21 cellular contexts compared by ENCODE assay signal in the genomic region with DNA sequence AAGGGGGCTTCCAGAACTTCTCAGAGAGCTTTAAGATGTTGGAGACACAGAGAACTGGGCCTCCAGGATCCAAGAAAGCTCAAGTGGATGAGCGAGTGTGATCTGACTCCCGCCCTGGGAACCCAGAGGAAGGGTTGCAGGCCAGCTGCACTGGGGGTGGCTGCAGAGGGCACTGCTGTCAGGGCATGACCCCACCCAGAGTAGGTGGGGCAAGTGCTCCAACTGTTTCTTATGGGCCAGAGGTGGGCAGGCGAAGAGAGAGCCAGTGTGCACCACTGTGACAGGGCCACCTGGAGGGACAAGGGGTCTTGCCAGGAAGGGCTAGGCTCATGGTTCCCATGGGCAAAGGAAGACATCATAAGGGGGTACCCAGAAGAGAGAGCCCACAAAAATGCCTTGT.
"Had no signal": no experiment of that assay in that cellular context is flagged by ENCODE, and none has a peak within 500 bp of the region (broad histone marks: within the 10 kb centered on the region; RNA-seq: fewer than 3 reads in every experiment).

No MANE protein-coding gene starts in this region.

- H3K36me3 ChIP-seq: adrenal gland, thoracic aorta, upper lobe of left lung had no signal

- H3K27me3 Mint-ChIP-seq: activated B cell treated with CpG ODN at 0.5 μM for 24 hours; activated CD4-positive, alpha-beta T cell treated with anti-CD3 and anti-CD28 coated beads for 36 hours; activated naive CD8-positive, alpha-beta T cell had no signal

- H3K4me3 ChIP-seq: adrenal gland, lung, thoracic aorta, upper lobe of left lung had no signal

- H3K4me1 ChIP-seq: adrenal gland, upper lobe of left lung had no signal

- H3K9me3 ChIP-seq: adrenal gland, thoracic aorta, upper lobe of left lung had no signal

- H3K4me3 Mint-ChIP-seq: activated B cell treated with CpG ODN at 0.5 μM for 24 hours; activated CD4-positive, alpha-beta T cell treated with anti-CD3 and anti-CD28 coated beads for 36 hours; activated CD8-positive, alpha-beta memory T cell treated with anti-CD3 and anti-CD28 coated beads, Interleukin-2, amount 10 ng/mL, durations not matched to agents 7 days and 5 days; activated naive CD8-positive, alpha-beta T cell; activated T-helper 1 cell treated with anti-CD3 and anti-CD28 coated beads, Interleukin-12 subunit alpha, Interleukin-12 subunit beta, Interleukin-2, Interleukin-4 antibody, amounts not matched to agents 30 ng/mL and 10 ng/mL and 1 ng/mL, durations not matched to agents 14 hours and 24 hours and 36 hours; mesothelial cell of epicardium; nephron; T-helper 1 cell treated with Interleukin-12 subunit alpha and Interleukin-12 subunit beta and Interleukin-4 antibody, amounts not matched to agents 30 μg/mL and 1 μg/mL, for 36 hours had no signal

- H3K27ac ChIP-seq: adrenal gland, epithelial cell of prostate, thoracic aorta, upper lobe of left lung had no signal

- H3K9me3 Mint-ChIP-seq: activated B cell treated with CpG ODN at 0.5 μM for 24 hours; activated T-helper 1 cell treated with anti-CD3 and anti-CD28 coated beads, Interleukin-12 subunit alpha, Interleukin-12 subunit beta, Interleukin-2, Interleukin-4 antibody, amounts not matched to agents 30 ng/mL and 10 ng/mL and 1 ng/mL, durations not matched to agents 14 hours and 24 hours and 36 hours; mesothelial cell of epicardium; nephron; T-helper 1 cell treated with Interleukin-12 subunit alpha and Interleukin-12 subunit beta and Interleukin-4 antibody, amounts not matched to agents 30 μg/mL and 1 μg/mL, for 36 hours had no signal

- H3K4me1 Mint-ChIP-seq: activated B cell treated with CpG ODN at 0.5 μM for 24 hours; activated CD4-positive, alpha-beta T cell treated with anti-CD3 and anti-CD28 coated beads for 36 hours had no signal

- H3K27ac Mint-ChIP-seq: activated B cell treated with CpG ODN at 0.5 μM for 24 hours; activated CD4-positive, alpha-beta T cell treated with anti-CD3 and anti-CD28 coated beads for 36 hours; activated CD8-positive, alpha-beta memory T cell treated with anti-CD3 and anti-CD28 coated beads, Interleukin-2, amount 10 ng/mL, durations not matched to agents 7 days and 5 days; activated naive CD8-positive, alpha-beta T cell; activated T-helper 1 cell treated with anti-CD3 and anti-CD28 coated beads, Interleukin-12 subunit alpha, Interleukin-12 subunit beta, Interleukin-2, Interleukin-4 antibody, amounts not matched to agents 30 ng/mL and 10 ng/mL and 1 ng/mL, durations not matched to agents 14 hours and 24 hours and 36 hours; mesothelial cell of epicardium; nephron; T-helper 1 cell treated with Interleukin-12 subunit alpha and Interleukin-12 subunit beta and Interleukin-4 antibody, amounts not matched to agents 30 μg/mL and 1 μg/mL, for 36 hours had no signal

- ATAC-seq: activated CD4-positive, alpha-beta T cell treated with anti-CD3 and anti-CD28 coated beads for 36 hours; activated CD8-positive, alpha-beta memory T cell treated with anti-CD3 and anti-CD28 coated beads, Interleukin-2, amount 10 ng/mL, durations not matched to agents 7 days and 5 days; sciatic nerve had no signal

- DNase-seq: activated B cell treated with CpG ODN at 0.5 μM for 24 hours; activated CD4-positive, alpha-beta T cell treated with anti-CD3 and anti-CD28 coated beads for 36 hours; activated CD4-positive, alpha-beta T cell treated with anti-CD3 and anti-CD28 coated beads, Interleukin-2, amount 50 U/mL, for 4 hours; activated CD8-positive, alpha-beta memory T cell treated with anti-CD3 and anti-CD28 coated beads, Interleukin-2, amount 10 ng/mL, durations not matched to agents 7 days and 5 days; cerebellar nuclear complex; cortex of kidney; nucleus accumbens; stimulated activated CD4-positive, alpha-beta T cell treated with anti-CD3 and anti-CD28 coated beads, Interleukin-4, amount 100 ng/mL, for 1 hour; stimulated activated naive CD4-positive, alpha-beta T cell treated with Interleukin-2 at 50 U/mL for 16 hours; T1000; upper lobe of left lung had no signal

- H3K36me3 Mint-ChIP-seq: activated CD8-positive, alpha-beta memory T cell treated with anti-CD3 and anti-CD28 coated beads, Interleukin-2, amount 10 ng/mL, durations not matched to agents 7 days and 5 days; mesothelial cell of epicardium had no signal

- H3K27me3 ChIP-seq: adrenal gland, upper lobe of left lung had no signal
